ENCODE assay signal across 27 cellular contexts in genomic region chr7:141652691-141653090, GRCh38. TPM values are rescaled to one million over a fixed set of nuclear protein-coding genes. Genes with fewer than 3 reads are reported as not detected.
"Had no signal": no experiment of that assay in that cellular context is flagged by ENCODE, and none has a peak within 500 bp of the region (broad histone marks: within the 10 kb centered on the region; RNA-seq: fewer than 3 reads in every experiment).

No MANE protein-coding gene starts in this region.

- H3K27me3 ChIP-seq: adrenal gland, ascending aorta, brain microvascular endothelial cell, esophagus muscularis mucosa, neutrophil, ovary, right atrium auricular region, suprapubic skin, tibial nerve had no signal

- H3K27ac ChIP-seq: adrenal gland, ascending aorta, brain microvascular endothelial cell, esophagus muscularis mucosa, neutrophil, ovary, psoas muscle, right atrium auricular region, suprapubic skin, tibial nerve, WERI-Rb-1 had no signal

- H3K9me3 Mint-ChIP-seq: activated T-helper 2 cell treated with anti-CD3 and anti-CD28 coated beads, Interferon-gamma antibody, Interleukin-2, Interleukin-4, amounts not matched to agents 10 μg/mL and 5 μg/mL and 100 μg/mL, durations not matched to agents 14 hours and 24 hours and 36 hours; dendritic cell treated with granulocyte-macrophage colony-stimulating factor and Interleukin-4, amounts not matched to agents 40 ng/mL and 50 ng/mL, for 4 days; natural killer cell; stimulated activated naive CD8-positive, alpha-beta T cell treated with anti-CD3 and anti-CD28 coated beads, Interleukin-15, amount 100 ng/mL, for 72 hours had no signal

- H3K27ac Mint-ChIP-seq: activated CD8-positive, alpha-beta T cell treated with anti-CD3 and anti-CD28 coated beads, Interleukin-2, amount 10 ng/mL, durations not matched to agents 7 days and 5 days; activated naive CD8-positive, alpha-beta T cell; activated T-helper 2 cell treated with anti-CD3 and anti-CD28 coated beads, Interferon-gamma antibody, Interleukin-2, Interleukin-4, amounts not matched to agents 10 μg/mL and 5 μg/mL and 100 μg/mL, durations not matched to agents 14 hours and 24 hours and 36 hours; dendritic cell treated with granulocyte-macrophage colony-stimulating factor and Interleukin-4, amounts not matched to agents 40 ng/mL and 50 ng/mL, for 4 days had no signal

- H3K9me3 ChIP-seq: adrenal gland, ascending aorta, esophagus muscularis mucosa, neutrophil, ovary, psoas muscle, right atrium auricular region, suprapubic skin, tibial nerve had no signal

- H3K4me3 ChIP-seq: adrenal gland, ascending aorta, esophagus muscularis mucosa, ovary, psoas muscle, right atrium auricular region, suprapubic skin, tibial nerve had no signal

- DNase-seq: activated CD4-positive, alpha-beta T cell treated with anti-CD3 and anti-CD28 coated beads for 1 hour; activated CD4-positive, alpha-beta T cell treated with anti-CD3 and anti-CD28 coated beads, Interleukin-2, amount 50 U/mL, for 1 hour; activated CD8-positive, alpha-beta T cell treated with anti-CD3 and anti-CD28 coated beads, Interleukin-2, amount 10 ng/mL, durations not matched to agents 7 days and 5 days; activated naive CD4-positive, alpha-beta T cell; adrenal gland; brain microvascular endothelial cell; caudate nucleus; effector CD4-positive, alpha-beta T cell; hippocampal formation; left ventricle myocardium superior; mammary epithelial cell; midbrain; natural killer cell; ovary; psoas muscle; stimulated activated naive CD8-positive, alpha-beta T cell treated with anti-CD3 and anti-CD28 coated beads, Interleukin-15, amount 100 ng/mL, for 72 hours; WERI-Rb-1 had no signal

- H3K4me3 Mint-ChIP-seq: activated CD8-positive, alpha-beta T cell treated with anti-CD3 and anti-CD28 coated beads, Interleukin-2, amount 10 ng/mL, durations not matched to agents 7 days and 5 days; activated naive CD8-positive, alpha-beta T cell; dendritic cell treated with granulocyte-macrophage colony-stimulating factor and Interleukin-4, amounts not matched to agents 40 ng/mL and 50 ng/mL, for 4 days; natural killer cell; stimulated activated naive CD8-positive, alpha-beta T cell treated with anti-CD3 and anti-CD28 coated beads, Interleukin-15, amount 100 ng/mL, for 72 hours had no signal

- H3K27me3 Mint-ChIP-seq: activated naive CD8-positive, alpha-beta T cell; dendritic cell treated with granulocyte-macrophage colony-stimulating factor and Interleukin-4, amounts not matched to agents 40 ng/mL and 50 ng/mL, for 4 days; stimulated activated naive CD8-positive, alpha-beta T cell treated with anti-CD3 and anti-CD28 coated beads, Interleukin-15, amount 100 ng/mL, for 72 hours had no signal

- H3K36me3 ChIP-seq: neutrophil, ovary had no signal

- ATAC-seq: activated CD8-positive, alpha-beta T cell treated with anti-CD3 and anti-CD28 coated beads, Interleukin-2, amount 10 ng/mL, durations not matched to agents 7 days and 5 days; left ventricle myocardium superior; natural killer cell; psoas muscle; stimulated activated naive CD8-positive, alpha-beta T cell treated with anti-CD3 and anti-CD28 coated beads, Interleukin-15, amount 100 ng/mL, for 72 hours had no signal

RNA-seq across cellular contexts. Expression of gene WEE2, which starts 55.5 kb away (rescaled TPM):
- total RNA-seq: activated CD8-positive, alpha-beta T cell treated with anti-CD3 and anti-CD28 coated beads, Interleukin-2, amount 10 ng/mL, durations not matched to agents 7 days and 5 days; activated T-helper 2 cell treated with anti-CD3 and anti-CD28 coated beads, Interferon-gamma antibody, Interleukin-2, Interleukin-4, amounts not matched to agents 10 μg/mL and 5 μg/mL and 100 μg/mL, durations not matched to agents 14 hours and 24 hours and 36 hours; adrenal gland; ascending aorta; endothelial cell of umbilical vein; esophagus muscularis mucosa; left ventricle myocardium superior; mammary epithelial cell; psoas muscle; right atrium auricular region; suprapubic skin; tibial nerve had no signal
- polyA plus RNA-seq: endothelial cell of umbilical vein, mammary epithelial cell, psoas muscle had no signal
